Comparison of ENCODE assay signal across 1 cellular context in genomic region chr2:176140520-176141317, GRCh38.
TF ChIP-seq lines count a peak whose summit lies in the region.

No MANE protein-coding gene starts in this region.

TF ChIP-seq in HCT116, 20 proteins besides CTCF, POLR2A, EP300 and RAD21:
- TF ChIP-seq EZH2phosphoT487 (IDR thresholded peaks at IDR 0.05; ENCODE audit: borderline replicate concordance) (no peak), SRF (IDR thresholded peaks at IDR 0.05; ENCODE audit: low read depth) (no peak), SP1 (IDR thresholded peaks at IDR 0.05; ENCODE audit: low read depth) (no peak), ZNF274 (IDR thresholded peaks at IDR 0.05; ENCODE audit: low read depth, low read length) (no peak), EZH2 (IDR thresholded peaks at IDR 0.05) (no peak), ZFX (IDR thresholded peaks at IDR 0.05) (peak; percentile 39; the same call in 1 of the 2 replicates), SIN3A (IDR thresholded peaks at IDR 0.05; ENCODE audit: low read depth) (no peak), POLR2AphosphoS5 (IDR thresholded peaks at IDR 0.05; ENCODE audit: low read depth, low read length) (0 out of 2 replicates have a peak, but pooled peaks have one; percentile 20), TCF7L2 (IDR thresholded peaks at IDR 0.05; ENCODE audit: borderline replicate concordance, extremely low read depth, insufficient read depth, insufficient read length) (no peak), REST (IDR thresholded peaks at IDR 0.05; ENCODE audit: low read depth) (no peak), ELF1 (IDR thresholded peaks at IDR 0.05; ENCODE audit: borderline replicate concordance, low read depth) (peak; percentile 37; the same call in 1 of the 2 replicates), MAX (IDR thresholded peaks at IDR 0.05) (peak; percentile 67), CBX3 (IDR thresholded peaks at IDR 0.05; ENCODE audit: low read depth) (peak; percentile 58; the same call in 1 of the 2 replicates), JUND (IDR thresholded peaks at IDR 0.05) (no peak)
